Comparison of ENCODE assay signal across 1 cellular context in genomic region chr3:15496341-15496664, GRCh38.
TF ChIP-seq lines count a peak whose summit lies in the region.

No MANE protein-coding gene starts in this region.

TF ChIP-seq in GM23338, 12 proteins besides CTCF, POLR2A, EP300 and RAD21 (continued from another document):
- no peak for TF ChIP-seq ZNF462 (CRISPR knock-in tag; IDR thresholded peaks at IDR 0.05)
- no peak for TF ChIP-seq STAT1 (IDR thresholded peaks at IDR 0.05; ENCODE audit: unreplicated experiment)
- TF ChIP-seq EZH2 (IDR thresholded peaks at IDR 0.05; ENCODE audit: low read depth, unreplicated experiment), result no peak
- TF ChIP-seq NANOG (IDR thresholded peaks at IDR 0.05; ENCODE audit: borderline replicate concordance), result no peak
- TF ChIP-seq POLR2AphosphoS5 (IDR thresholded peaks at IDR 0.05; ENCODE audit: low read depth), result no peak
- no peak for TF ChIP-seq ZNF114 (CRISPR knock-in tag; IDR thresholded peaks at IDR 0.05)
- no peak for TF ChIP-seq JUNB (IDR thresholded peaks at IDR 0.05; ENCODE audit: unreplicated experiment)
- TF ChIP-seq, protein P1, sequence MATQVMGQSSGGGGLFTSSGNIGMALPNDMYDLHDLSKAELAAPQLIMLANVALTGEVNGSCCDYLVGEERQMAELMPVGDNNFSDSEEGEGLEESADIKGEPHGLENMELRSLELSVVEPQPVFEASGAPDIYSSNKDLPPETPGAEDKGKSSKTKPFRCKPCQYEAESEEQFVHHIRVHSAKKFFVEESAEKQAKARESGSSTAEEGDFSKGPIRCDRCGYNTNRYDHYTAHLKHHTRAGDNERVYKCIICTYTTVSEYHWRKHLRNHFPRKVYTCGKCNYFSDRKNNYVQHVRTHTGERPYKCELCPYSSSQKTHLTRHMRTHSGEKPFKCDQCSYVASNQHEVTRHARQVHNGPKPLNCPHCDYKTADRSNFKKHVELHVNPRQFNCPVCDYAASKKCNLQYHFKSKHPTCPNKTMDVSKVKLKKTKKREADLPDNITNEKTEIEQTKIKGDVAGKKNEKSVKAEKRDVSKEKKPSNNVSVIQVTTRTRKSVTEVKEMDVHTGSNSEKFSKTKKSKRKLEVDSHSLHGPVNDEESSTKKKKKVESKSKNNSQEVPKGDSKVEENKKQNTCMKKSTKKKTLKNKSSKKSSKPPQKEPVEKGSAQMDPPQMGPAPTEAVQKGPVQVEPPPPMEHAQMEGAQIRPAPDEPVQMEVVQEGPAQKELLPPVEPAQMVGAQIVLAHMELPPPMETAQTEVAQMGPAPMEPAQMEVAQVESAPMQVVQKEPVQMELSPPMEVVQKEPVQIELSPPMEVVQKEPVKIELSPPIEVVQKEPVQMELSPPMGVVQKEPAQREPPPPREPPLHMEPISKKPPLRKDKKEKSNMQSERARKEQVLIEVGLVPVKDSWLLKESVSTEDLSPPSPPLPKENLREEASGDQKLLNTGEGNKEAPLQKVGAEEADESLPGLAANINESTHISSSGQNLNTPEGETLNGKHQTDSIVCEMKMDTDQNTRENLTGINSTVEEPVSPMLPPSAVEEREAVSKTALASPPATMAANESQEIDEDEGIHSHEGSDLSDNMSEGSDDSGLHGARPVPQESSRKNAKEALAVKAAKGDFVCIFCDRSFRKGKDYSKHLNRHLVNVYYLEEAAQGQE (IDR thresholded peaks at IDR 0.05; ENCODE audit: unreplicated experiment), result no peak
- TF ChIP-seq, protein P2, sequence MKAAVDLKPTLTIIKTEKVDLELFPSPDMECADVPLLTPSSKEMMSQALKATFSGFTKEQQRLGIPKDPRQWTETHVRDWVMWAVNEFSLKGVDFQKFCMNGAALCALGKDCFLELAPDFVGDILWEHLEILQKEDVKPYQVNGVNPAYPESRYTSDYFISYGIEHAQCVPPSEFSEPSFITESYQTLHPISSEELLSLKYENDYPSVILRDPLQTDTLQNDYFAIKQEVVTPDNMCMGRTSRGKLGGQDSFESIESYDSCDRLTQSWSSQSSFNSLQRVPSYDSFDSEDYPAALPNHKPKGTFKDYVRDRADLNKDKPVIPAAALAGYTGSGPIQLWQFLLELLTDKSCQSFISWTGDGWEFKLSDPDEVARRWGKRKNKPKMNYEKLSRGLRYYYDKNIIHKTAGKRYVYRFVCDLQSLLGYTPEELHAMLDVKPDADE (IDR thresholded peaks at IDR 0.05), result no peak
